In genomic region chr2:203352604-203353255, GRCh38 we compare ENCODE assay signal across 23 cellular contexts. TPM values are rescaled to one million over a fixed set of nuclear protein-coding genes. Genes with fewer than 3 reads are reported as not detected.
A peak's percentile ranks its signal among the peaks of the same experiment; 100 is the strongest.
DNase-seq lines count a peak whose midpoint lies in the region; ATAC-seq, FAIRE-seq and TF ChIP-seq lines count a peak whose summit lies in the region.
"Had no signal": no experiment of that assay in that cellular context is flagged by ENCODE, and none has a peak within 500 bp of the region (broad histone marks: within the 10 kb centered on the region; RNA-seq: fewer than 3 reads in every experiment).

No MANE protein-coding gene starts in this region.

- no peak for FAIRE-seq in GM12892 (lab: Jason Lieb, UNC)
- FAIRE-seq: frontal cortex had no signal

- peaks cover 14% of the 10 kb centered on the region for H3K9me3 Mint-ChIP-seq in nephron progenitor cell
- H3K9me3 Mint-ChIP-seq: activated naive CD8-positive, alpha-beta T cell treated with anti-CD3 and anti-CD28 coated beads, Interleukin-2, amount 50 U/mL, for 24 hours; mesothelial cell of epicardium; naive thymus-derived CD8-positive, alpha-beta T cell had no signal

- peaks cover under 1% of the 10 kb centered on the region for H3K27me3 Mint-ChIP-seq in nephron progenitor cell (ENCODE audit: low read depth, poor library complexity)
- H3K27me3 Mint-ChIP-seq: activated naive CD8-positive, alpha-beta T cell treated with anti-CD3 and anti-CD28 coated beads, Interleukin-2, amount 50 U/mL, for 24 hours; naive thymus-derived CD8-positive, alpha-beta T cell had no signal

- no peak overlapping the region for H3K4me3 Mint-ChIP-seq in nephron progenitor cell
- H3K4me3 Mint-ChIP-seq: activated naive CD8-positive, alpha-beta T cell treated with anti-CD3 and anti-CD28 coated beads, Interleukin-2, amount 50 U/mL, for 24 hours; GM23338; mesothelial cell of epicardium; naive thymus-derived CD8-positive, alpha-beta T cell had no signal

- ATAC-seq in left colon, result peak; percentile 79
- no peak for ATAC-seq in GM18519 (IDR thresholded peaks at IDR 0.05; ENCODE audit: low FRiP score, unreplicated experiment)
- ATAC-seq: activated naive CD8-positive, alpha-beta T cell treated with anti-CD3 and anti-CD28 coated beads, Interleukin-2, amount 50 U/mL, for 24 hours; GM23338; naive thymus-derived CD8-positive, alpha-beta T cell had no signal

- TF ChIP-seq POLR2A in GM12892 (IDR thresholded peaks at IDR 0.05; ENCODE audit: low read depth, low read length), result no peak

- TF ChIP-seq CTCF in nephron progenitor cell (IDR thresholded peaks at IDR 0.05), result no peak

- no peak overlapping the region for H3K27ac Mint-ChIP-seq in nephron progenitor cell
- H3K27ac Mint-ChIP-seq: activated naive CD8-positive, alpha-beta T cell treated with anti-CD3 and anti-CD28 coated beads, Interleukin-2, amount 50 U/mL, for 24 hours; GM23338; mesothelial cell of epicardium; naive thymus-derived CD8-positive, alpha-beta T cell had no signal

- intact Hi-C loops in left colon (cut with DNase I, micrococcal nuclease), result no loop called here

- peaks cover 82% of the 10 kb centered on the region for H3K36me3 Mint-ChIP-seq in nephron progenitor cell (ENCODE audit: low read depth)

- DNase-seq in NCI-H345 (lab: John Stamatoyannopoulos, UW) (peak; percentile 34), NCI-H345 treated with DMSO at 0.1 percent for 48 hours (lab: John Stamatoyannopoulos, UW; ENCODE audit: unreplicated experiment) (no peak), HT-29 (ENCODE audit: low spot score) (peak; percentile 13), SHP77 (lab: John Stamatoyannopoulos, UW) (peak; percentile 61 to 66), left colon (no peak), nephron progenitor cell (no peak), GM12892 (ENCODE audit: insufficient read length) (no peak)
- DNase-seq: ACHN; activated CD4-positive, CD25-positive, alpha-beta regulatory T cell treated with anti-CD3 and anti-CD28 coated beads, Interleukin-2, amount 50 U/mL, for 72 hours; activated CD8-positive, alpha-beta memory T cell treated with anti-CD3 and anti-CD28 coated beads for 24 hours; activated gamma-delta T cell treated with Interleukin-2 at 50 U/mL for 16 hours; activated naive CD8-positive, alpha-beta T cell treated with anti-CD3 and anti-CD28 coated beads, Interleukin-2, amount 50 U/mL, for 24 hours; activated T-cell treated with anti-CD3 and anti-CD28 coated beads, Interleukin-2, amount 50 U/mL, for 1 hour; Calu3; EL; hippocampal formation; naive thymus-derived CD8-positive, alpha-beta T cell; stimulated activated CD4-positive, alpha-beta T cell treated with anti-CD3 and anti-CD28 coated beads, Interleukin-2, amount 100 ng/mL, for 24 hours; upper lobe of left lung had no signal

- H3K4me1 Mint-ChIP-seq in nephron progenitor cell, result no peaks in the 10 kb centered on the region
- H3K4me1 Mint-ChIP-seq: activated naive CD8-positive, alpha-beta T cell treated with anti-CD3 and anti-CD28 coated beads, Interleukin-2, amount 50 U/mL, for 24 hours; GM23338; mesothelial cell of epicardium had no signal

RNA-seq across cellular contexts. Expression of gene ABI2, which starts 24.5 kb away (rescaled TPM):
- 23.1 and 27.9 TPM in 2 replicates for total RNA-seq in HT-29 (2014; rRNA removed; shearing (Covaris generic))
- 10 to 100 TPM; 15.0 to 19.8 TPM for total RNA-seq in left colon
- 35.2 TPM for polyA plus RNA-seq in GM12892 (2012; ENCODE audit: missing spikeins)

Comparison
In these comparisons a context has a peak if more than half of its experiments do, and no peak if none do; other contexts are left out.
1. DNase-seq: peak in NCI-H345 (single experiment), HT-29 (single experiment) and SHP77 (2 of 2); none in NCI-H345 treated with DMSO at 0.1 percent for 48 hours (single experiment), left colon (0 of 2), nephron progenitor cell (single experiment) and GM12892 (single experiment).